ENCODE assay signal across 19 cellular contexts in the genomic region with DNA sequence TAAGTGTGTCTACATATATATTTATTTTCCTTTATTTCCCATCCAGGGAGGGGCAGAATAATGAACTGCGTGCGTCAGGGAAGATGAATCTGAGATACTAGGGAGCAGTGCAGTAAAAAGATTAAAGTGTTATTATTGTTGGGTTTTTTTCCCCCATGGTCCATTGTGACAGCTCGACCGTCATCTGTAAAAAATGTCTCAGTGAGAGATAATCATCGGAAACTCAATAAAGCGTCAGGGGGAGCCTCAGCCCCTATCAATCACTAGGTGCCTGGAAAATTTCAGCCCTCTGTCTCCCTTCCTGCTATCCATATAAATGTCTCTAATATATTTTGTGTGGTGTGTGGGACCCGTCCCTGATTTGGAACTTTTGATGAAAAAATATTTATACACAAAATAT.
"Had no signal": no experiment of that assay in that cellular context is flagged by ENCODE, and none has a peak within 500 bp of the region (broad histone marks: within the 10 kb centered on the region; RNA-seq: fewer than 3 reads in every experiment).

No MANE protein-coding gene starts in this region.

- H3K9me3 ChIP-seq: tibial artery, upper lobe of right lung, vagina had no signal

- H3K4me3 ChIP-seq: gastroesophageal sphincter, mucosa of descending colon, spleen, tibial artery, upper lobe of right lung, vagina had no signal

- H3K27ac ChIP-seq: gastroesophageal sphincter, spleen, tibial artery, upper lobe of right lung, vagina had no signal

- H3K36me3 ChIP-seq: gastroesophageal sphincter, upper lobe of right lung, vagina had no signal

- H3K4me1 ChIP-seq: gastroesophageal sphincter, spleen, tibial artery, vagina had no signal

- H3K27me3 ChIP-seq: gastroesophageal sphincter, spleen, tibial artery, upper lobe of right lung, vagina had no signal

- ATAC-seq: gastroesophageal sphincter; left colon; mucosa of descending colon; naive thymus-derived CD8-positive, alpha-beta T cell; sciatic nerve; stimulated activated memory B cell treated with anti-CD40 and anti-IgM and Interleukin-4, amounts not matched to agents 10 μg/mL and 1 μg/mL and 100 μg/mL, for 72 hours; upper lobe of right lung had no signal

- DNase-seq: erythroblast; glutamatergic neuron; immature natural killer cell; kidney; left colon; mammary epithelial cell; mucosa of descending colon; naive thymus-derived CD8-positive, alpha-beta T cell; posterior cingulate gyrus; spleen; stimulated activated CD4-positive, alpha-beta T cell treated with anti-CD3 and anti-CD28 coated beads, Interleukin-15, amount 100 ng/mL, for 24 hours; stimulated activated CD4-positive, alpha-beta T cell treated with anti-CD3 and anti-CD28 coated beads, Interleukin-1b, Interleukin-23, amount 100 ng/mL, for 48 hours; stimulated activated CD4-positive, alpha-beta T cell treated with anti-CD3 and anti-CD28 coated beads, Interleukin-4, amount 100 ng/mL, for 24 hours; tibial artery; upper lobe of right lung had no signal
